Comparison of ENCODE assay signal across 12 cellular contexts in genomic region chr6:90186637-90187361, GRCh38.
DNase-seq lines count a peak whose midpoint lies in the region; ATAC-seq, FAIRE-seq and TF ChIP-seq lines count a peak whose summit lies in the region.
"Had no signal": no experiment of that assay in that cellular context is flagged by ENCODE, and none has a peak within 500 bp of the region (broad histone marks: within the 10 kb centered on the region; RNA-seq: fewer than 3 reads in every experiment).

No MANE protein-coding gene starts in this region.

- peak; percentile 50 for ATAC-seq in activated CD8-positive, alpha-beta T cell treated with anti-CD3 and anti-CD28 coated beads, Interleukin-2, amount 10 ng/mL, durations not matched to agents 7 days and 5 days
- ATAC-seq in naive thymus-derived CD4-positive, alpha-beta T cell = peak; percentile 86
- no peak for ATAC-seq in HG02642 (IDR thresholded peaks at IDR 0.05; ENCODE audit: poor library complexity, unreplicated experiment)

- peak overlapping the region; percentile 99 for H3K27ac Mint-ChIP-seq in activated CD8-positive, alpha-beta T cell treated with anti-CD3 and anti-CD28 coated beads, Interleukin-2, amount 10 ng/mL, durations not matched to agents 7 days and 5 days
- H3K27ac Mint-ChIP-seq in naive thymus-derived CD4-positive, alpha-beta T cell = peak overlapping the region; percentile 95 to 99 (median 97)

- H3K4me1 Mint-ChIP-seq in activated CD8-positive, alpha-beta T cell treated with anti-CD3 and anti-CD28 coated beads, Interleukin-2, amount 10 ng/mL, durations not matched to agents 7 days and 5 days (ENCODE audit: low read depth) = peaks cover 86% of the 10 kb centered on the region
- peaks cover 43 to 100% (median 91%) of the 10 kb centered on the region in 7 donors for H3K4me1 Mint-ChIP-seq in naive thymus-derived CD4-positive, alpha-beta T cell

- POLR2A ChIA-PET in activated CD8-positive, alpha-beta T cell treated with anti-CD3 and anti-CD28 coated beads, Interleukin-2, amount 10 ng/mL, durations not matched to agents 7 days and 5 days (lab: Charles Lee) = interaction anchor here (0.7 to 1.2 kb wide), 4 partner anchors 13 to 98 kb away, joined by 3 to 5 read pairs (median 4); no protein-coding TSS in a partner anchor
- POLR2A ChIA-PET in naive thymus-derived CD4-positive, alpha-beta T cell (lab: Charles Lee) = interaction anchor here (0.5 to 1.8 kb wide), 11 partner anchors 9 to 109 kb away, joined by 3 to 6 read pairs (median 3); partner anchors contain the start of gene BACH2

- TF ChIP-seq CTCF in D721Med (IDR thresholded peaks at IDR 0.05; ENCODE audit: insufficient read depth, missing control alignments) = no peak

- peak overlapping the region; percentile 79 for H3K4me3 Mint-ChIP-seq in activated CD8-positive, alpha-beta T cell treated with anti-CD3 and anti-CD28 coated beads, Interleukin-2, amount 10 ng/mL, durations not matched to agents 7 days and 5 days
- peak overlapping the region; percentile 72 to 90 (median 82) for H3K4me3 Mint-ChIP-seq in naive thymus-derived CD4-positive, alpha-beta T cell

- H3K9me3 Mint-ChIP-seq in activated CD8-positive, alpha-beta T cell treated with anti-CD3 and anti-CD28 coated beads, Interleukin-2, amount 10 ng/mL, durations not matched to agents 7 days and 5 days (ENCODE audit: insufficient read depth) = no peaks in the 10 kb centered on the region
- no peaks in the 10 kb centered on the region for H3K9me3 Mint-ChIP-seq in naive thymus-derived CD4-positive, alpha-beta T cell

- H3K9me3 ChIP-seq in naive thymus-derived CD4-positive, alpha-beta T cell (ENCODE audit: control insufficient read depth in 2 of 3, low read length in 3 of 3) = no peaks in the 10 kb centered on the region
- H3K9me3 ChIP-seq: sigmoid colon had no signal

- no peak for FAIRE-seq in D721Med (lab: Jason Lieb, UNC)

- DNase-seq in NCI-H2107 treated with DMSO at 0.1 percent for 48 hours (lab: John Stamatoyannopoulos, UW; ENCODE audit: unreplicated experiment) (peak; percentile 40), NCI-H2107 (lab: John Stamatoyannopoulos, UW) (no peak), NCI-H2029 treated with DMSO at 0.1 percent for 48 hours (lab: John Stamatoyannopoulos, UW) (peak; percentile 36), D721Med (ENCODE audit: insufficient read length, low spot score) (no peak), mucosa of gallbladder (ENCODE audit: low spot score) (no peak)
- DNase-seq in activated CD8-positive, alpha-beta T cell treated with anti-CD3 and anti-CD28 coated beads, Interleukin-2, amount 10 ng/mL, durations not matched to agents 7 days and 5 days = peak; percentile 56
- DNase-seq in naive thymus-derived CD4-positive, alpha-beta T cell = peak in 7 of 9 donors; percentile 55 to 77 (median 72)
- DNase-seq: ACHN, NCI-H187 treated with DMSO at 0.1 percent for 48 hours, sigmoid colon had no signal

- peak overlapping the region; percentile 92 for H3K27ac ChIP-seq in naive thymus-derived CD4-positive, alpha-beta T cell (ENCODE audit: low read depth, low read length)
- H3K27ac ChIP-seq: HL-60, sigmoid colon had no signal

- no peaks in the 10 kb centered on the region for H3K36me3 ChIP-seq in naive thymus-derived CD4-positive, alpha-beta T cell (ENCODE audit: control insufficient read depth in 2 of 3, insufficient read depth in 3 of 3, low read length in 3 of 3)
- H3K36me3 ChIP-seq: sigmoid colon had no signal

- H3K4me1 ChIP-seq in naive thymus-derived CD4-positive, alpha-beta T cell (ENCODE audit: control insufficient read depth in 2 of 2, insufficient read depth in 2 of 2, low read length in 2 of 2) = peaks cover 0 to 83% of the 10 kb centered on the region in 2 donors

- H3K36me3 Mint-ChIP-seq in activated CD8-positive, alpha-beta T cell treated with anti-CD3 and anti-CD28 coated beads, Interleukin-2, amount 10 ng/mL, durations not matched to agents 7 days and 5 days (ENCODE audit: low read depth) = peaks cover 30% of the 10 kb centered on the region
- peaks cover 0 to 7% (median 6%) of the 10 kb centered on the region in 5 donors for H3K36me3 Mint-ChIP-seq in naive thymus-derived CD4-positive, alpha-beta T cell

- H3K27me3 Mint-ChIP-seq in activated CD8-positive, alpha-beta T cell treated with anti-CD3 and anti-CD28 coated beads, Interleukin-2, amount 10 ng/mL, durations not matched to agents 7 days and 5 days (ENCODE audit: low read depth) = no peaks in the 10 kb centered on the region
- no peaks in the 10 kb centered on the region for H3K27me3 Mint-ChIP-seq in naive thymus-derived CD4-positive, alpha-beta T cell

- intact Hi-C loops in naive thymus-derived CD4-positive, alpha-beta T cell (cut with micrococcal nuclease) = loop anchor here (1.0 to 5.0 kb wide), 13 partner anchors 7 to 369 kb away; partner anchors contain the start of genes BACH2 (in 1 of the 2) and MDN1 (in 1 of the 2)

- CTCF ChIA-PET in activated CD8-positive, alpha-beta T cell treated with anti-CD3 and anti-CD28 coated beads, Interleukin-2, amount 10 ng/mL, durations not matched to agents 7 days and 5 days (lab: Charles Lee) = interaction anchor here (0.7 to 3.0 kb wide), 8 partner anchors 9 to 246 kb away, joined by 3 to 20 read pairs (median 3); no protein-coding TSS in a partner anchor
- CTCF ChIA-PET in naive thymus-derived CD4-positive, alpha-beta T cell (lab: Charles Lee) = interaction anchor here (1.1 to 2.0 kb wide), 2 partner anchors 9 to 246 kb away, joined by 3 to 6 read pairs; no protein-coding TSS in a partner anchor

- no peaks in the 10 kb centered on the region for H3K27me3 ChIP-seq in naive thymus-derived CD4-positive, alpha-beta T cell (ENCODE audit: control insufficient read depth in 2 of 2, insufficient read depth in 2 of 2, low read length in 2 of 2)
- H3K27me3 ChIP-seq: sigmoid colon had no signal

- H3K4me3 ChIP-seq in naive thymus-derived CD4-positive, alpha-beta T cell (ENCODE audit: low read length) = peak overlapping the region; percentile 32
- H3K4me3 ChIP-seq: sigmoid colon had no signal

Comparison
In these comparisons a context has a peak if more than half of its experiments do, and no peak if none do; other contexts are left out.
1. DNase-seq: peak in NCI-H2107 treated with DMSO at 0.1 percent for 48 hours (single experiment), NCI-H2029 treated with DMSO at 0.1 percent for 48 hours (single experiment), activated CD8-positive, alpha-beta T cell treated with anti-CD3 and anti-CD28 coated beads, Interleukin-2, amount 10 ng/mL, durations not matched to agents 7 days and 5 days (single experiment) and naive thymus-derived CD4-positive, alpha-beta T cell (7 of 9); none in NCI-H2107 (single experiment), D721Med (single experiment) and mucosa of gallbladder (single experiment).